ENCODE assay signal across 14 cellular contexts in the genomic region with DNA sequence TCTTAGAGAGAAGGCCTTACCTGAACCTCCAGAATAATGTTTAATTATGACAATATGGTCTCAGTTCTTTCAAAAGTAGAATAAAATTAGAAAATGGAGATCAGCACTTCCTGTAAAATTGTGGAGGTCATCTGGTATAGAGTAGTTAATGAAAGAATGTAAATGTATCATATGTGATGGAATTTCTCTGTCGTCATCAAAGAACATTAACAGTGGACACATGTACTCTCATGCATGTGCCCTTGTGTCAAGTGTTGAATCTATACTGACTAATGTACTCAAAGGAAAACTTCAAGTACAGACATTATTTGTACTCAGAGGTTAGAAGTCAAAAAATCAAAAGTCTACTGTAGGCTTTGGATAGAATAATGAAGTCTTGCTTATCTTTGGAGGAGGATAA.
"Had no signal": no experiment of that assay in that cellular context is flagged by ENCODE, and none has a peak within 500 bp of the region (broad histone marks: within the 10 kb centered on the region; RNA-seq: fewer than 3 reads in every experiment).

No MANE protein-coding gene starts in this region.

- DNase-seq: activated CD4-positive, alpha-beta T cell treated with anti-CD3 and anti-CD28 coated beads, Interleukin-2, amount 50 U/mL, for 48 hours; activated naive CD4-positive, alpha-beta T cell treated with Interleukin-2 at 50 U/mL for 16 hours; foreskin melanocyte; naive thymus-derived CD4-positive, alpha-beta T cell; ovary; stimulated activated CD4-positive, alpha-beta T cell treated with anti-CD3 and anti-CD28 coated beads, Interleukin-1b, Interleukin-23, amount 100 ng/mL, for 48 hours; T-helper 1 cell; WERI-Rb-1 had no signal

- H3K4me1 ChIP-seq: ascending aorta had no signal

- H3K27me3 ChIP-seq: ascending aorta, cardiac muscle cell, ovary had no signal

- H3K9me3 ChIP-seq: ascending aorta, ovary, thoracic aorta had no signal

- H3K27ac ChIP-seq: ascending aorta, cardiac muscle cell, ovary, thoracic aorta, WERI-Rb-1 had no signal

- ATAC-seq: activated T-helper 17 cell treated with anti-CD3 and anti-CD28 coated beads, Interleukin-2, amount 50 U/mL, for 72 hours; esophagus mucosa; naive thymus-derived CD4-positive, alpha-beta T cell; sciatic nerve had no signal

- H3K4me3 ChIP-seq: ascending aorta, cardiac muscle cell, ovary, thoracic aorta had no signal

- H3K36me3 ChIP-seq: ascending aorta, cardiac muscle cell, ovary, thoracic aorta, WERI-Rb-1 had no signal
